8 cellular contexts compared by ENCODE assay signal in genomic region chr15:89399390-89400120, GRCh38.
DNase-seq lines count a peak whose midpoint lies in the region; ATAC-seq, FAIRE-seq and TF ChIP-seq lines count a peak whose summit lies in the region.

No MANE protein-coding gene starts in this region.

- H3K9ac ChIP-seq in K562 (ENCODE audit: insufficient read depth in 1 of 2, low read depth in 2 of 2, low read length in 2 of 2) (peak overlapping the region; percentile 59 to 86; a peak in 3 of 4 replicates), keratinocyte (ENCODE audit: control insufficient read depth, extremely low read depth, insufficient read depth, low read length) (no peak overlapping the region), stomach smooth muscle (ENCODE audit: low read length in 2 of 2) (no peak overlapping the region)

- peak; percentile 69 for ATAC-seq in GM18867 (IDR thresholded peaks at IDR 0.05; ENCODE audit: unreplicated experiment)
- ATAC-seq in HG03159 (IDR thresholded peaks at IDR 0.05; ENCODE audit: unreplicated experiment) = peak; percentile 76
- peak; percentile 94 for ATAC-seq in K562

- no TSS peak for BruUV-seq in K562 (replicated peaks; lab: Mats Ljungman, UMichigan)

- H3K4me1 ChIP-seq in K562 (replicated peaks in 1 of 2; ENCODE audit: control insufficient read depth in 2 of 2, insufficient read depth in 2 of 2, low read length in 2 of 2) (peaks cover 0 to 16% of the 10 kb centered on the region in 2 experiments; a peak in 3 of 5 replicates), keratinocyte (ENCODE audit: control insufficient read depth, extremely low read depth, insufficient read depth, low read length) (peaks cover 12% of the 10 kb centered on the region), stomach smooth muscle (ENCODE audit: control insufficient read depth, insufficient read depth, low read length) (peaks cover 17% of the 10 kb centered on the region)

- peak; percentile 29 for DNase-seq in CD1c-positive myeloid dendritic cell (ENCODE audit: extremely low spot score)
- DNase-seq in NCI-H774 (lab: John Stamatoyannopoulos, UW) = peak; percentile 34
- DNase-seq in K562 (ENCODE audit: extremely low read depth in 1 of 4, low spot score in 3 of 4) = peak; percentile 79 to 89 (median 86)
- no peak for DNase-seq in keratinocyte (ENCODE audit: low read depth, low spot score)
- DNase-seq in SKM-1 treated with dmso at 0.1 percent for 144 hours (lab: John Stamatoyannopoulos, UW; ENCODE audit: unreplicated experiment) = no peak

- H3K27me3 ChIP-seq in K562 (ENCODE audit: control insufficient read depth in 2 of 2, insufficient read depth in 2 of 2, low read length in 2 of 2) (peaks cover 4 to 32% of the 10 kb centered on the region in 2 experiments; a peak in 4 of 5 replicates), keratinocyte (ENCODE audit: control insufficient read depth, extremely low read depth, insufficient read depth, low read length) (peaks cover 81% of the 10 kb centered on the region), stomach smooth muscle (ENCODE audit: control insufficient read depth in 1 of 2, insufficient read depth in 2 of 2, low read length in 2 of 2) (peaks cover 59 to 78% of the 10 kb centered on the region in 2 donors)

- no peak for TF ChIP-seq POLR2A in K562 (conservative IDR thresholded peaks at IDR 0.05)

- intact Hi-C loops in K562 (cut with micrococcal nuclease) = loop anchor here (2.0 kb wide), 1 partner anchor 41 kb away; no protein-coding TSS in a partner anchor

- TF ChIP-seq EP300 in K562 (IDR thresholded peaks at IDR 0.05; ENCODE audit: low read length) = no peak

- 0 out of 2 replicates have a peak, but pooled peaks cover 3% of the 10 kb centered on the region for H4K20me1 ChIP-seq in K562 (replicated peaks; ENCODE audit: control insufficient read depth, insufficient read depth, low read length)
- H4K20me1 ChIP-seq in keratinocyte (ENCODE audit: control insufficient read depth, extremely low read depth, insufficient read depth, low read length) = no peaks in the 10 kb centered on the region

- CTCF ChIA-PET in K562 (lab: Yijun Ruan, JAX; ENCODE audit: low intra/inter-chr PET ratio) = interaction anchor here (0.6 to 3.3 kb wide), 3 partner anchors 31 to 148 kb away, joined by 3 to 15 read pairs (median 3); no protein-coding TSS in a partner anchor

- WGBS in K562 (ENCODE audit: insufficient coverage, low coverage, missing lambda C conversion rate) = 7% methylated on average over 41 of the region's 64 CpGs

- H3K27ac ChIP-seq in K562 (ENCODE audit: extremely low read depth, low read depth, low read length) = no peak overlapping the region
- no peak overlapping the region for H3K27ac ChIP-seq in keratinocyte (ENCODE audit: control insufficient read depth, insufficient read depth, low read length)
- H3K27ac ChIP-seq in stomach smooth muscle (ENCODE audit: low read length) = no peak overlapping the region

- no peaks in the 10 kb centered on the region for H3K9me3 ChIP-seq in K562 (replicated peaks; ENCODE audit: control insufficient read depth, insufficient read depth, low read depth, low read length)
- no peaks in the 10 kb centered on the region for H3K9me3 ChIP-seq in keratinocyte (ENCODE audit: control insufficient read depth, low read depth, low read length)
- no peaks in the 10 kb centered on the region for H3K9me3 ChIP-seq in stomach smooth muscle (ENCODE audit: control insufficient read depth in 2 of 2, low read length in 2 of 2)

- POLR2A ChIA-PET in K562 (lab: Yijun Ruan, JAX) = interaction anchor here (0.6 to 0.7 kb wide), 2 partner anchors 9 to 395 kb away, joined by 3 to 6 read pairs; no protein-coding TSS in a partner anchor

- dilution Hi-C loops in keratinocyte (cut with MboI; ENCODE audit: extremely low pct_ligation_motif_present, low sequenced_read_pairs) = no loop called here

- in situ Hi-C loops in K562 (cut with MboI) = no loop called here

- H3K9me1 ChIP-seq in K562 (ENCODE audit: control insufficient read depth, insufficient read depth, low read length) (no peaks in the 10 kb centered on the region), keratinocyte (ENCODE audit: control insufficient read depth, extremely low read depth, insufficient read depth, low read length) (no peaks in the 10 kb centered on the region)

- H3K79me2 ChIP-seq in K562 (ENCODE audit: control insufficient read depth, insufficient read depth, low read length) = no peaks in the 10 kb centered on the region
- no peaks in the 10 kb centered on the region for H3K79me2 ChIP-seq in keratinocyte (ENCODE audit: control insufficient read depth, insufficient read depth, low read length)

- H3K36me3 ChIP-seq in K562 (ENCODE audit: control insufficient read depth, insufficient read depth, low read length) (no peaks in the 10 kb centered on the region), keratinocyte (ENCODE audit: control insufficient read depth in 2 of 2, extremely low read depth in 1 of 2, insufficient read depth in 2 of 2, low read length in 2 of 2) (no peaks in the 10 kb centered on the region), stomach smooth muscle (ENCODE audit: control insufficient read depth in 2 of 2, insufficient read depth in 2 of 2, low read length in 2 of 2) (no peaks in the 10 kb centered on the region)

- H2AFZ ChIP-seq in K562 (ENCODE audit: low read depth, low read length) (peak overlapping the region; percentile 91), keratinocyte (ENCODE audit: control insufficient read depth, low read length) (no peak overlapping the region)

- peak; percentile 73 to 91 (median 77) for TF ChIP-seq CTCF in K562 (IDR thresholded peaks at IDR 0.05 in 2 of 3, conservative IDR thresholded peaks at IDR 0.05 in 1 of 3; ENCODE audit: insufficient read depth in 2 of 3, low read depth in 1 of 3, low read length in 3 of 3)
- peak; percentile 20 to 48 (median 47) for TF ChIP-seq CTCF in keratinocyte (optimal IDR thresholded peaks at IDR 0.05 in 1 of 3, IDR thresholded peaks at IDR 0.05 in 1 of 3, conservative IDR thresholded peaks at IDR 0.05 in 1 of 3; ENCODE audit: extremely low read depth in 1 of 3, insufficient read depth in 2 of 3, low read length in 3 of 3)

- TF ChIP-seq RAD21 in K562 (CRISPR knock-in tag; conservative IDR thresholded peaks at IDR 0.05 in 1 of 2, IDR thresholded peaks at IDR 0.05 in 1 of 2) = peak; percentile 26 to 58

- FAIRE-seq in K562 (lab: Jason Lieb, UNC) = peak; percentile 70
- no peak for FAIRE-seq in keratinocyte (lab: Jason Lieb, UNC)

- peak overlapping the region; percentile 73 for H3K4me2 ChIP-seq in K562 (ENCODE audit: insufficient read depth, low read length)
- H3K4me2 ChIP-seq in keratinocyte (ENCODE audit: control insufficient read depth, extremely low read depth, insufficient read depth, low read depth, low read length) = peak overlapping the region; percentile 56

- H3K4me3 ChIP-seq in K562 (peak overlapping the region; percentile 42), keratinocyte (ENCODE audit: control insufficient read depth in 2 of 3, extremely low read depth in 1 of 3, insufficient read depth in 2 of 3, low read depth in 1 of 3, low read length in 3 of 3) (peak overlapping the region in 1 of 3 experiments; percentile 37), stomach smooth muscle (ENCODE audit: low read length in 2 of 2) (peak overlapping the region; percentile 47 to 59)

TF ChIP-seq in K562, 482 proteins besides CTCF, POLR2A, EP300 and RAD21 (continues in another document):
- TF ChIP-seq NFE2L1 (tag; IDR thresholded peaks at IDR 0.05; ENCODE audit: borderline replicate concordance, low read depth) = no peak
- TF ChIP-seq ZBTB11 (CRISPR knock-in tag; IDR thresholded peaks at IDR 0.05) = peak in 1 of 3 experiments; percentile 80; a peak in 2 of 6 replicates
- no peak for TF ChIP-seq ZNF408 (CRISPR knock-in tag; IDR thresholded peaks at IDR 0.05; ENCODE audit: low read depth)
- TF ChIP-seq ZBTB8A (IDR thresholded peaks at IDR 0.05; ENCODE audit: partially characterized antibody) = no peak
- no peak for TF ChIP-seq ZNF707 (CRISPR knock-in tag; conservative IDR thresholded peaks at IDR 0.05)
- TF ChIP-seq BRCA1 (IDR thresholded peaks at IDR 0.05) = no peak
- no peak for TF ChIP-seq BRCA1 (CRISPR knock-in tag; IDR thresholded peaks at IDR 0.05)
- peak; percentile 49; the same call in 1 of the 2 replicates for TF ChIP-seq ESRRA (IDR thresholded peaks at IDR 0.05; ENCODE audit: borderline replicate concordance, low read depth)
- no peak for TF ChIP-seq ELF2 (CRISPR knock-in tag; IDR thresholded peaks at IDR 0.05)
- TF ChIP-seq NFIX (CRISPR knock-in tag; IDR thresholded peaks at IDR 0.05; ENCODE audit: low read depth) = no peak
- TF ChIP-seq ZNF239 (CRISPR knock-in tag; IDR thresholded peaks at IDR 0.05) = no peak
- TF ChIP-seq MXD1 (CRISPR knock-in tag; IDR thresholded peaks at IDR 0.05; ENCODE audit: borderline replicate concordance, poor library complexity, severe bottlenecking) = no peak
- TF ChIP-seq NUFIP1 (IDR thresholded peaks at IDR 0.05; ENCODE audit: partially characterized antibody) = no peak

Comparison
In these comparisons a context has a peak if more than half of its experiments do, and no peak if none do; other contexts are left out.
1. DNase-seq: peak in CD1c-positive myeloid dendritic cell (single experiment), NCI-H774 (single experiment) and K562 (4 of 4); none in keratinocyte (single experiment) and SKM-1 treated with dmso at 0.1 percent for 144 hours (single experiment).
2. H3K9ac ChIP-seq: peak in K562 (2 of 2); none in keratinocyte (single experiment) and stomach smooth muscle (0 of 2).
3. Peak in every context shown above with its lines, with median percentiles within 50 percentile points of each other: ATAC-seq.